8 cellular contexts compared by ENCODE assay signal in genomic region chr17:40331743-40332641, GRCh38. TPM values are rescaled to one million over a fixed set of nuclear protein-coding genes. Genes with fewer than 3 reads are reported as not detected.
DNase-seq lines count a peak whose midpoint lies in the region; ATAC-seq and TF ChIP-seq lines count a peak whose summit lies in the region.

No MANE protein-coding gene starts in this region.

- DNase-seq in AG08395 (ENCODE audit: low spot score) (peak; percentile 79), NCI-H1092 (lab: John Stamatoyannopoulos, UW) (peak; percentile 62), coronary artery (ENCODE audit: low spot score) (peak; percentile 97), mucosa of gallbladder (ENCODE audit: low spot score) (peak; percentile 65), uterus (peak; percentile 86 to 93), T1000 (lab: John Stamatoyannopoulos, UW) (no peak)

- no peaks in the 10 kb centered on the region for H3K27me3 ChIP-seq in uterus

- H3K9me3 ChIP-seq in uterus = no peaks in the 10 kb centered on the region

- ATAC-seq in HG03196 (IDR thresholded peaks at IDR 0.05; ENCODE audit: unreplicated experiment) (no peak), GM21786 (IDR thresholded peaks at IDR 0.05; ENCODE audit: unreplicated experiment) (no peak)

- peak in 1 of 2 donors; percentile 21 for TF ChIP-seq POLR2A in uterus (IDR thresholded peaks at IDR 0.05)

- intact Hi-C loops in uterus (cut with DNase I; ENCODE audit: low total_unique reads) = no loop called here

- TF ChIP-seq CTCF in coronary artery (IDR thresholded peaks at IDR 0.05) (no peak), uterus (IDR thresholded peaks at IDR 0.05) (peak in 1 of 4 experiments; percentile 22)

- H3K4me1 ChIP-seq in uterus = peaks cover 39 to 67% of the 10 kb centered on the region in 2 donors

- H3K4me3 ChIP-seq in coronary artery (peak overlapping the region; percentile 65), uterus (no peak overlapping the region)

- no peaks in the 10 kb centered on the region for H3K36me3 ChIP-seq in uterus

- H3K27ac ChIP-seq in coronary artery (peak overlapping the region; percentile 83 to 95), uterus (peak overlapping the region; percentile 74 to 83)

RNA-seq across cellular contexts. Expression of gene RARA, which starts 23.0 kb away (rescaled TPM):
- total RNA-seq in mucosa of gallbladder (39.4 TPM), uterus (10 to 100 TPM; 18.9 to 80.5 (median 46.3) TPM)

RNA-seq across cellular contexts. Expression of gene GJD3, which starts 32.5 kb away (rescaled TPM):
- total RNA-seq in mucosa of gallbladder (1.9 TPM), uterus (1 to 10 TPM in 1 of 4 donors, under 1 TPM in 1, not detected in 2; 0.83 to 3.8 TPM)

RNA-seq across cellular contexts. Expression of gene CDC6, which starts 44.3 kb away (rescaled TPM):
- total RNA-seq in mucosa of gallbladder = 6.8 TPM
- 10 to 100 TPM in 1 of 4 donors, under 1 TPM in 1, not detected in 2; 0.88 to 11.3 TPM for total RNA-seq in uterus
